23 cellular contexts compared by ENCODE assay signal in the genomic region with DNA sequence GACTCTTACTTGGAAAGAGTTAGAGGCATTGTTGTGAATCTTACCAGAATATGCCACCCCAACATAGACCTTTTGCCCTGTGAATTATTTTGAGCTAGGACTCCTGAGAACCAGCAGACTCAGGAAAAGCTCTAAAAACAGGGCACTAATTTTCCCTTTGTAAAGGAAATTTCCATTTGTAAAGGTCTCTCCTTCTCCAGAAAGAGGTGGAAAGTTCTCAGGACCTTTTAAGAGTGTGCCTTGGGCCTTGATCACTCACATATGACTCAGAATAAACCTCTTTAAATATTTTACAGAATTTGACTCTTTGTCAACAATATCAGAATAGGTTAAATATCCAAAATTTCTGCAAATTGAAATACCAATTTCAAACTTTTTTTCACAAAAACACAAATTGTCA.
"Had no signal": no experiment of that assay in that cellular context is flagged by ENCODE, and none has a peak within 500 bp of the region (broad histone marks: within the 10 kb centered on the region; RNA-seq: fewer than 3 reads in every experiment).

No MANE protein-coding gene starts in this region.

- H3K27me3 ChIP-seq: right lobe of liver, tibial nerve, upper lobe of left lung had no signal

- H3K27ac Mint-ChIP-seq: dendritic cell treated with granulocyte-macrophage colony-stimulating factor and Interleukin-4, amounts not matched to agents 40 ng/mL and 50 ng/mL, for 4 days; memory B cell; natural killer cell; stimulated activated naive B cell treated with anti-CD40 and anti-IgM and Interleukin-4, amounts not matched to agents 10 μg/mL and 1 μg/mL and 100 μg/mL, for 72 hours; stimulated activated naive CD8-positive, alpha-beta T cell treated with anti-CD3 and anti-CD28 coated beads, Interleukin-15, Interleukin-2, amounts not matched to agents 100 ng/mL and 50 ng/mL, for 24 hours had no signal

- H3K36me3 Mint-ChIP-seq: memory B cell; natural killer cell; stimulated activated naive B cell treated with anti-CD40 and anti-IgM and Interleukin-4, amounts not matched to agents 10 μg/mL and 1 μg/mL and 100 μg/mL, for 72 hours had no signal

- H3K36me3 ChIP-seq: right lobe of liver, thoracic aorta, tibial nerve, upper lobe of left lung had no signal

- H3K9ac ChIP-seq: parathyroid adenoma had no signal

- H3K4me3 Mint-ChIP-seq: dendritic cell treated with granulocyte-macrophage colony-stimulating factor and Interleukin-4, amounts not matched to agents 40 ng/mL and 50 ng/mL, for 4 days; memory B cell; natural killer cell; stimulated activated naive B cell treated with anti-CD40 and anti-IgM and Interleukin-4, amounts not matched to agents 10 μg/mL and 1 μg/mL and 100 μg/mL, for 72 hours; stimulated activated naive CD8-positive, alpha-beta T cell treated with anti-CD3 and anti-CD28 coated beads, Interleukin-15, Interleukin-2, amounts not matched to agents 100 ng/mL and 50 ng/mL, for 24 hours had no signal

- H2AFZ ChIP-seq: parathyroid adenoma had no signal

- H3K4me1 ChIP-seq: parathyroid adenoma, right lobe of liver, tibial nerve, upper lobe of left lung had no signal

- H3K4me1 Mint-ChIP-seq: memory B cell; stimulated activated naive B cell treated with anti-CD40 and anti-IgM and Interleukin-4, amounts not matched to agents 10 μg/mL and 1 μg/mL and 100 μg/mL, for 72 hours had no signal

- H3K4me3 ChIP-seq: lung, right lobe of liver, thoracic aorta, tibial nerve, upper lobe of left lung had no signal

- H3K27ac ChIP-seq: parathyroid adenoma, right lobe of liver, thoracic aorta, tibial nerve, upper lobe of left lung had no signal

- H3K9me3 ChIP-seq: right lobe of liver, thoracic aorta, tibial nerve, upper lobe of left lung had no signal

- H3K27me3 Mint-ChIP-seq: dendritic cell treated with granulocyte-macrophage colony-stimulating factor and Interleukin-4, amounts not matched to agents 40 ng/mL and 50 ng/mL, for 4 days; memory B cell; progenitor cell of endocrine pancreas; stimulated activated naive B cell treated with anti-CD40 and anti-IgM and Interleukin-4, amounts not matched to agents 10 μg/mL and 1 μg/mL and 100 μg/mL, for 72 hours; stimulated activated naive CD8-positive, alpha-beta T cell treated with anti-CD3 and anti-CD28 coated beads, Interleukin-15, Interleukin-2, amounts not matched to agents 100 ng/mL and 50 ng/mL, for 24 hours had no signal

- FAIRE-seq: colon, endometrium, frontal cortex, kidney, small intestine, urothelium cell line had no signal

- DNase-seq: effector memory CD4-positive, alpha-beta T cell; hypothalamus; kidney; natural killer cell; right lobe of liver; small intestine; stimulated activated CD4-positive, alpha-beta T cell treated with anti-CD3 and anti-CD28 coated beads, Interleukin-15, amount 100 ng/mL, for 24 hours; stimulated activated CD4-positive, alpha-beta T cell treated with anti-CD3 and anti-CD28 coated beads, Interleukin-2, amount 100 ng/mL, for 48 hours; stimulated activated naive B cell treated with anti-CD40 and anti-IgM and Interleukin-4, amounts not matched to agents 10 μg/mL and 1 μg/mL and 100 μg/mL, for 72 hours; upper lobe of left lung had no signal

- H3K79me2 ChIP-seq: parathyroid adenoma had no signal

- ATAC-seq: left lobe of liver; natural killer cell; right lobe of liver; stimulated activated naive B cell treated with anti-CD40 and anti-IgM and Interleukin-4, amounts not matched to agents 10 μg/mL and 1 μg/mL and 100 μg/mL, for 72 hours had no signal
